In the genomic region with DNA sequence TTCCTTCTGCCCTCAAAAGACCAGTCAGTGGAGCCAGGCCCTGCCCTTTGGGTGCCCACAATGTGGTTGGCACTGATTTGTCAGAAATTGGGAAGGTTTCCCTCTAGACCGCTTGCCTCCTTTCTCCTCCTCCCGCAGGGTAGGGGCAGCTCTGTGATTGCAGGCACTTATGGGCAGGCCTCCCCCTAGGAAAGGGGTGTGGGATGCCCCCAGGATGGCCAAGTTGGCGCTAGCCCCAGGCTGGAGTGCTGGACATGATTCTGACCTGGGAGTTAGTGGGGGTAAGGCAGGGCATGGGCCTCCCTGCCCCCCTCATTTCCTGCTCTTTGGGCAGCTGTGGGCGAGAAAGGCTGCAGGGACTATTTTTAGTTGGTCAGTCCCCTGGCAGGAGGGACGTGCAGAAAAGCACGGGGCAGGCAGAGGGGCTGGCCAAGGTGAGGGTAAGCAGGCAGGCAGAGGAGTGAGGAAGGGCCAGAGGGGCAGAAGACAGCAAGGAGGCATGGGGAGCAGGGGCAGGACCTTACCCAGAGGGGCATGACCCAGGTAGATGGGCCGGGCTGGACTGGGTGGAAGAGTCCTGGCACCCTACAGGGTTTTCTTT, we compare ENCODE assay signal across 10 cellular contexts. TPM values are rescaled to one million over a fixed set of nuclear protein-coding genes. Genes with fewer than 3 reads are reported as not detected.
DNase-seq lines count a peak whose midpoint lies in the region; ATAC-seq, FAIRE-seq and TF ChIP-seq lines count a peak whose summit lies in the region.
"Had no signal": no experiment of that assay in that cellular context is flagged by ENCODE, and none has a peak within 500 bp of the region (broad histone marks: within the 10 kb centered on the region; RNA-seq: fewer than 3 reads in every experiment).

No MANE protein-coding gene starts in this region.

- H3K4ac ChIP-seq in mesendoderm (ENCODE audit: low read depth, low read length): no peak overlapping the region

- H3K56ac ChIP-seq in mesendoderm (ENCODE audit: low read length): no peak overlapping the region

- POLR2A ChIA-PET in WTC11 (lab: Charles Lee): interaction anchor here (1.6 kb wide), 1 partner anchor 24 kb away, joined by 3 read pairs; a partner anchor contains a TSS

- no peaks in the 10 kb centered on the region for H3K79me2 ChIP-seq in mesendoderm (ENCODE audit: control insufficient read depth, insufficient read depth, low read length)

- H4K5ac ChIP-seq in mesendoderm (ENCODE audit: low read length): no peak overlapping the region

- peaks cover 57% of the 10 kb centered on the region for H3K4me1 Mint-ChIP-seq in WTC11

- peak; percentile 36 for ATAC-seq in GM21381 (IDR thresholded peaks at IDR 0.05; ENCODE audit: unreplicated experiment)
- no peak for ATAC-seq in WTC11

- no peak for TF ChIP-seq CTCF in WTC11 (IDR thresholded peaks at IDR 0.05)
- no peak for TF ChIP-seq CTCF in kidney (IDR thresholded peaks at IDR 0.05; ENCODE audit: borderline replicate concordance, extremely low read depth, insufficient read depth)

- no peaks in the 10 kb centered on the region for H3K9me3 Mint-ChIP-seq in WTC11
- H3K9me3 Mint-ChIP-seq: activated CD4-positive, alpha-beta memory T cell treated with anti-CD3 and anti-CD28 coated beads for 36 hours had no signal

- no peaks in the 10 kb centered on the region for H3K36me3 Mint-ChIP-seq in WTC11
- H3K36me3 Mint-ChIP-seq: activated CD4-positive, alpha-beta memory T cell treated with anti-CD3 and anti-CD28 coated beads for 36 hours had no signal

- no peaks in the 10 kb centered on the region for H3K9me3 ChIP-seq in kidney (ENCODE audit: control insufficient read depth in 1 of 2, low read length in 2 of 2)
- no peaks in the 10 kb centered on the region for H3K9me3 ChIP-seq in stomach smooth muscle (ENCODE audit: control insufficient read depth in 2 of 2, low read length in 2 of 2)

- peak; percentile 7 for DNase-seq in WTC11 (ENCODE audit: low spot score)
- peak; percentile 83 for DNase-seq in kidney
- DNase-seq in COLO668 (lab: John Stamatoyannopoulos, UW; ENCODE audit: unreplicated experiment): no peak
- no peak for DNase-seq in mesendoderm
- no peak for DNase-seq in NCI-H187 treated with DMSO at 0.1 percent for 48 hours (lab: John Stamatoyannopoulos, UW)
- no peak for DNase-seq in activated gamma-delta T cell (lab: John Stamatoyannopoulos, UW)
- DNase-seq: activated CD4-positive, alpha-beta memory T cell treated with anti-CD3 and anti-CD28 coated beads for 36 hours had no signal

- CTCF ChIA-PET in WTC11 (lab: Charles Lee): interaction anchor here (2.3 to 10.9 kb wide), 2 partner anchors 41 to 43 kb away, joined by 12 to 259 read pairs; no protein-coding TSS in a partner anchor

- H3K27ac ChIP-seq in kidney (ENCODE audit: low read depth in 2 of 2, low read length in 2 of 2): peak overlapping the region; percentile 72 to 73
- H3K27ac ChIP-seq in stomach smooth muscle (ENCODE audit: low read length): peak overlapping the region; percentile 70
- H3K27ac ChIP-seq in mesendoderm (ENCODE audit: low read depth, low read length): no peak overlapping the region

- peaks cover 66 to 80% of the 10 kb centered on the region in 2 donors for H3K4me1 ChIP-seq in kidney (ENCODE audit: control insufficient read depth in 1 of 2, insufficient read depth in 1 of 2, low read depth in 1 of 2, low read length in 2 of 2)
- peaks cover 94% of the 10 kb centered on the region for H3K4me1 ChIP-seq in stomach smooth muscle (ENCODE audit: control insufficient read depth, insufficient read depth, low read length)
- H3K4me1 ChIP-seq in mesendoderm (ENCODE audit: control insufficient read depth, low read depth, low read length): peaks cover 18% of the 10 kb centered on the region

- peaks cover 2% of the 10 kb centered on the region for H3K79me1 ChIP-seq in mesendoderm (ENCODE audit: low read length)

- H3K4me3 ChIP-seq in kidney (ENCODE audit: low read length in 2 of 2): no peak overlapping the region
- H3K4me3 ChIP-seq in stomach smooth muscle (ENCODE audit: low read length in 2 of 2): peak overlapping the region in 1 of 2 donors; percentile 35
- H3K4me3 ChIP-seq in mesendoderm (ENCODE audit: low read length): no peak overlapping the region

- H3K27ac Mint-ChIP-seq in WTC11: no peak overlapping the region

- H2BK5ac ChIP-seq in mesendoderm (ENCODE audit: low read length): no peak overlapping the region

- H3K36me3 ChIP-seq in kidney (ENCODE audit: control insufficient read depth in 1 of 2, insufficient read depth in 2 of 2, low read length in 2 of 2) (no peaks in the 10 kb centered on the region), stomach smooth muscle (ENCODE audit: control insufficient read depth in 2 of 2, insufficient read depth in 2 of 2, low read length in 2 of 2) (no peaks in the 10 kb centered on the region), mesendoderm (ENCODE audit: control insufficient read depth, insufficient read depth, low read length) (no peaks in the 10 kb centered on the region)

- no peak overlapping the region for H3K4me2 ChIP-seq in mesendoderm (ENCODE audit: low read length)

- H4K8ac ChIP-seq in mesendoderm (ENCODE audit: low read depth, low read length): no peak overlapping the region

- WGBS in mesendoderm (ENCODE audit: extremely low coverage, insufficient coverage, low lambda C conversion rate): no CpG with 5 or more reads among the region's 7 CpGs

- intact Hi-C loops in kidney (cut with DNase I): no loop called here

- no peak overlapping the region for H3K18ac ChIP-seq in mesendoderm (ENCODE audit: low read length)

- no peak overlapping the region for H2BK120ac ChIP-seq in mesendoderm (ENCODE audit: low read depth, low read length)

- H3K23ac ChIP-seq in mesendoderm (ENCODE audit: low read length): no peak overlapping the region

- H3K4me3 Mint-ChIP-seq in WTC11: no peak overlapping the region
- H3K4me3 Mint-ChIP-seq: activated CD4-positive, alpha-beta memory T cell treated with anti-CD3 and anti-CD28 coated beads for 36 hours had no signal

- H2AK5ac ChIP-seq in mesendoderm (ENCODE audit: low read length): no peak overlapping the region

- H3K27me3 Mint-ChIP-seq in WTC11 (ENCODE audit: low read depth): peaks cover 13% of the 10 kb centered on the region
- H3K27me3 Mint-ChIP-seq: activated CD4-positive, alpha-beta memory T cell treated with anti-CD3 and anti-CD28 coated beads for 36 hours had no signal

- FAIRE-seq in kidney (lab: Jason Lieb, UNC): no peak

- H3K27me3 ChIP-seq in stomach smooth muscle (ENCODE audit: control insufficient read depth in 1 of 2, insufficient read depth in 2 of 2, low read length in 2 of 2) (no peaks in the 10 kb centered on the region), mesendoderm (ENCODE audit: insufficient read depth, low read length, poor library complexity) (no peaks in the 10 kb centered on the region)

- no peak overlapping the region for H2BK15ac ChIP-seq in mesendoderm (replicated peaks; ENCODE audit: low read depth)

- H3K9ac ChIP-seq in kidney (ENCODE audit: low read length in 2 of 2) (peak overlapping the region in 1 of 2 donors; percentile 41), stomach smooth muscle (ENCODE audit: low read length in 2 of 2) (peak overlapping the region; percentile 36 to 57), mesendoderm (ENCODE audit: low read length) (no peak overlapping the region)

TF ChIP-seq in WTC11, 78 proteins besides CTCF, POLR2A, EP300 and RAD21 (continues in another document):
- TF ChIP-seq, protein P1, sequence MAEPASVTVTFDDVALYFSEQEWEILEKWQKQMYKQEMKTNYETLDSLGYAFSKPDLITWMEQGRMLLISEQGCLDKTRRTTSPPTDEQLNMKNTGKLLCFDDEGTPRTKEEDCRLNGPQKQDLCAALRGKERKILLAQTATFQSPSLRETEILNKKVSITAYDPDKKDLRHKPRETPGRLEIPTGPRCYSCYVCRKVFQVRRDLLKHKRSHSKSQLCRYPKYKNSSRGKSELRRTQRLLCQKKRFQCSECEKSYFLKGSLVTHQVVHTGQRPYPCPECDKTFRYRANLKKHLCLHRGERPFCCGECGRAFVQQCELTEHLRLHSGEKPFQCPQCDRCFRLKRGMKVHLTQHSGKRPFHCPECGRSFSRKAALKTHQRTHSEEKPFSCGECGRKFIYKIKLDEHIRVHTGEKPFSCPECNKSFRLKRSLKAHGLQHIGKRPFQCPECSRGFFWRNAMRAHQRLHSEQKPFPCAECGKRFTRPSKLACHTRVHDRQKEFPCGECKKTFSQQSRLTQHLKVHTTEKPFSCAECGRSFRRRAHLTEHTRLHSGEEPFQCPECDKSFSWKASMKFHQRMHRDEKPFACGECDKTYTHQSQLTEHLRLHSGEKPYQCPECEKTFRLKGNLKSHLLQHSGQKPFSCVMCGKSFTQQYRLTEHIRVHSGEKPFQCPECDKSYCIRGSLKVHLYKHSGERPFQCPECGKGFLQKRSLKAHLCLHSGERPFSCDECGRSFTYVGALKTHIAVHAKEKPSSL (CRISPR knock-in tag; conservative IDR thresholded peaks at IDR 0.05): no peak
- no peak for TF ChIP-seq NFYB (CRISPR knock-in tag; conservative IDR thresholded peaks at IDR 0.05; ENCODE audit: low read depth)

RNA-seq across cellular contexts. Expression of a gene that starts 3.3 kb away (rescaled TPM):
- total RNA-seq in WTC11 (2021) (14.3 to 20.7 TPM (median 15.8 TPM) in 3 replicates), kidney (45.7 TPM)
- 22.5 TPM for polyA plus RNA-seq in kidney (ENCODE audit: insufficient read depth, low read depth, low replicate concordance)
- polyA plus RNA-seq in mesendoderm (2013, experiment 1 of 2): 30.6 TPM
- polyA plus RNA-seq in mesendoderm (2013, experiment 2 of 2): 29.9 TPM

RNA-seq across cellular contexts. Expression of a gene that starts 24.6 kb away (rescaled TPM):
- 85.9 to 125 TPM (median 87.9 TPM) in 3 replicates for total RNA-seq in WTC11 (2021)
- 1.7 TPM for total RNA-seq in kidney
- polyA plus RNA-seq in kidney (ENCODE audit: insufficient read depth, low read depth, low replicate concordance): 0.49 TPM
- polyA plus RNA-seq in mesendoderm (2013, experiment 1 of 2): 114 TPM
- polyA plus RNA-seq in mesendoderm (2013, experiment 2 of 2): 117 TPM

RNA-seq across cellular contexts. Expression of a gene that starts 52.3 kb away (rescaled TPM):
- total RNA-seq in WTC11 (2021) (1.4 to 2.3 TPM (median 2.0 TPM) in 3 replicates), kidney (2.6 TPM)
- not detected for polyA plus RNA-seq in kidney (ENCODE audit: insufficient read depth, low read depth, low replicate concordance)
- not detected for polyA plus RNA-seq in mesendoderm (2013, experiment 1 of 2)
- polyA plus RNA-seq in mesendoderm (2013, experiment 2 of 2): not detected
- total RNA-seq: NCI-H460 had no signal

Comparison
In these comparisons a context has a peak if more than half of its experiments do, and no peak if none do; other contexts are left out.
1. DNase-seq: peak in WTC11 (single experiment) and kidney (single experiment); none in COLO668 (single experiment), mesendoderm (single experiment), NCI-H187 treated with DMSO at 0.1 percent for 48 hours (single experiment) and activated gamma-delta T cell (single experiment).
2. RNA of a gene that starts 24.6 kb away (total RNA-seq): 85.9 to 125 TPM in WTC11; 1.7 TPM in kidney (single experiment); every median in the first group is over 10 times any median in the second.